Comparison of ENCODE assay signal across 16 cellular contexts in genomic region chr9:137351781-137352501, GRCh38. TPM values are rescaled to one million over a fixed set of nuclear protein-coding genes. Genes with fewer than 3 reads are reported as not detected.
DNase-seq lines count a peak whose midpoint lies in the region; ATAC-seq and TF ChIP-seq lines count a peak whose summit lies in the region.
"Had no signal": no experiment of that assay in that cellular context is flagged by ENCODE, and none has a peak within 500 bp of the region (broad histone marks: within the 10 kb centered on the region; RNA-seq: fewer than 3 reads in every experiment).

No MANE protein-coding gene starts in this region.

- H3K4me3 ChIP-seq in H7 (ENCODE audit: insufficient read depth, low read depth, low read length) (no peak overlapping the region), coronary artery (no peak overlapping the region)
- H3K4me3 ChIP-seq: BLaER1 treated with 17β-estradiol and CSF1 and Interleukin-3, amounts not matched to agents 10 nM and 100 nM had no signal

- no peaks in the 10 kb centered on the region for H3K27me3 ChIP-seq in H7 (ENCODE audit: control insufficient read depth, insufficient read depth, low read length)
- H3K27me3 ChIP-seq: BLaER1 treated with 17β-estradiol and CSF1 and Interleukin-3, amounts not matched to agents 10 nM and 100 nM had no signal

- peaks cover 8% of the 10 kb centered on the region for H3K36me3 Mint-ChIP-seq in progenitor cell of endocrine pancreas (ENCODE audit: insufficient read depth)
- H3K36me3 Mint-ChIP-seq: CD8-positive, alpha-beta memory T cell had no signal

- DNase-seq in activated CD8-positive, alpha-beta memory T cell treated with anti-CD3 and anti-CD28 coated beads, Interleukin-2, amount 50 U/mL, for 48 hours: peak; percentile 46
- DNase-seq in activated CD8-positive, alpha-beta memory T cell treated with anti-CD3 and anti-CD28 coated beads, Interleukin-2, amount 50 U/mL, for 4 hours: no peak
- DNase-seq in H7 (peak; percentile 44), coronary artery (ENCODE audit: low spot score) (peak; percentile 61), progenitor cell of endocrine pancreas (ENCODE audit: low spot score, unreplicated experiment) (no peak), SW480 (ENCODE audit: low spot score) (no peak), NCI-H446 treated with DMSO at 0.1 percent for 48 hours (lab: John Stamatoyannopoulos, UW) (no peak)
- DNase-seq: CD8-positive, alpha-beta memory T cell; HFFc6; NCI-H1105; NCI-H2081 treated with DMSO at 0.1 percent for 48 hours; NCI-H510A; NCI-H748 treated with DMSO at 0.1 percent for 48 hours; SIG-M5 had no signal

- no peak overlapping the region for H3K4me3 Mint-ChIP-seq in progenitor cell of endocrine pancreas (ENCODE audit: low read depth)
- H3K4me3 Mint-ChIP-seq: CD8-positive, alpha-beta memory T cell; HFFc6 had no signal

- peak overlapping the region; percentile 64 for H3K27ac Mint-ChIP-seq in progenitor cell of endocrine pancreas
- H3K27ac Mint-ChIP-seq: HFFc6 had no signal

- no peaks in the 10 kb centered on the region for H3K27me3 Mint-ChIP-seq in progenitor cell of endocrine pancreas
- H3K27me3 Mint-ChIP-seq: CD8-positive, alpha-beta memory T cell had no signal

- H3K27ac ChIP-seq in coronary artery: no peak overlapping the region
- H3K27ac ChIP-seq: BLaER1 treated with 17β-estradiol and CSF1 and Interleukin-3, amounts not matched to agents 10 nM and 100 nM had no signal

- peaks cover 5% of the 10 kb centered on the region for H3K9me3 Mint-ChIP-seq in progenitor cell of endocrine pancreas (ENCODE audit: low read depth)

- TF ChIP-seq CTCF in coronary artery (IDR thresholded peaks at IDR 0.05) (no peak), progenitor cell of endocrine pancreas (IDR thresholded peaks at IDR 0.05; ENCODE audit: unreplicated experiment) (no peak)

- no peaks in the 10 kb centered on the region for H3K36me3 ChIP-seq in H7 (replicated peaks; ENCODE audit: control insufficient read depth, insufficient read depth, low read length)

- no peak for ATAC-seq in HG02973 (IDR thresholded peaks at IDR 0.05; ENCODE audit: unreplicated experiment)

- H3K4me1 Mint-ChIP-seq in progenitor cell of endocrine pancreas (ENCODE audit: low read depth): no peaks in the 10 kb centered on the region
- H3K4me1 Mint-ChIP-seq: CD8-positive, alpha-beta memory T cell had no signal

RNA-seq across cellular contexts. Expression of gene NRARP, which starts 49.9 kb away (rescaled TPM):
- total RNA-seq in H7 (2014; rRNA removed; shearing (Covaris generic)): 27.7 and 34.8 TPM in 2 replicates
- 24.0 and 27.1 TPM in 2 replicates for total RNA-seq in progenitor cell of endocrine pancreas

Comparison
In these comparisons a context has a peak if more than half of its experiments do, and no peak if none do; other contexts are left out.
1. DNase-seq: peak in activated CD8-positive, alpha-beta memory T cell treated with anti-CD3 and anti-CD28 coated beads, Interleukin-2, amount 50 U/mL, for 48 hours (single experiment), H7 (single experiment) and coronary artery (single experiment); none in activated CD8-positive, alpha-beta memory T cell treated with anti-CD3 and anti-CD28 coated beads, Interleukin-2, amount 50 U/mL, for 4 hours (single experiment), progenitor cell of endocrine pancreas (single experiment), SW480 (single experiment) and NCI-H446 treated with DMSO at 0.1 percent for 48 hours (single experiment).